1 cellular context compared by ENCODE assay signal in the genomic region with DNA sequence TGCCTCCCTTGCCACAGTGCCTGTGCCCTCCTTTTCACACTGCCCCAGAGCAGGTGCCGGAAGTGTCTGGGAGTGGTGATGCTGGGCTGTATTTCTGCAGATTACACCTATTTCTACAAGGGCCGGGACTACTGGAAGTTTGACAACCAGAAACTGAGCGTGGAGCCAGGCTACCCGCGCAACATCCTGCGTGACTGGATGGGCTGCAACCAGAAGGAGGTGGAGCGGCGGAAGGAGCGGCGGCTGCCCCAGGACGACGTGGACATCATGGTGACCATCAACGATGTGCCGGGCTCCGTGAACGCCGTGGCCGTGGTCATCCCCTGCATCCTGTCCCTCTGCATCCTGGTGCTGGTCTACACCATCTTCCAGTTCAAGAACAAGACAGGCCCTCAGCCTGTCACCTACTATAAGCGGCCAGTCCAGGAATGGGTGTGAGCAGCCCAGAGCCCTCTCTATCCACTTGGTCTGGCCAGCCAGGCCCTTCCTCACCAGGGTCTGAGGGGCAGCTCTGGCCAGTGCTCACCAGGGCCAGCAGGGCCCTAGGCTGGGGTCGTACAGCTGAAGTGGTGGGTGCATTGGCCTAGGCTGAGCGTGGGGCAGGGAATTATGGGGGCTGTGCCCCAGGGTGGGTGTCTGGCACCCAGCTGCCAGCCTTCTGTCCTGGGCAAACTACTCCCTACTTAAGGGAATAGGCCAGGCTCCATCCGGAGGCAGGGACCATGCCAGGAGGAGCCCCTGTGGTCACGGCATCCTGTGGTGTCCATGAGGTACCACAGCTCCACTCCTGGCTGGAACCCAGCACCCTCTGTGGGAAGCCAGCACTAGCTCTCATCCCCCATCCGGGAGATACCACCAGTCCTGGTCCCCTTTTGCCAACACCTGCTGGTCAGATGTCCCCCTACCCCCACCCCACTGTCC.
A peak's percentile ranks its signal among the peaks of the same experiment; 100 is the strongest.
TF ChIP-seq lines count a peak whose summit lies in the region.

No MANE protein-coding gene starts in this region.

TF ChIP-seq in HEK293, 187 proteins besides CTCF, POLR2A, EP300 and RAD21:
- TF ChIP-seq ZNF548 (tag by site-specific recombination; IDR thresholded peaks at IDR 0.05) (no peak), ZNF423 (tag by site-specific recombination; IDR thresholded peaks at IDR 0.05) (no peak), ZIC2 (tag by site-specific recombination; IDR thresholded peaks at IDR 0.05) (peak; percentile 97), ZNF76 (tag by site-specific recombination; IDR thresholded peaks at IDR 0.05; ENCODE audit: borderline replicate concordance, low read depth) (0 out of 2 replicates have a peak, but pooled peaks have one; percentile 23)
- TF ChIP-seq, protein P1, sequence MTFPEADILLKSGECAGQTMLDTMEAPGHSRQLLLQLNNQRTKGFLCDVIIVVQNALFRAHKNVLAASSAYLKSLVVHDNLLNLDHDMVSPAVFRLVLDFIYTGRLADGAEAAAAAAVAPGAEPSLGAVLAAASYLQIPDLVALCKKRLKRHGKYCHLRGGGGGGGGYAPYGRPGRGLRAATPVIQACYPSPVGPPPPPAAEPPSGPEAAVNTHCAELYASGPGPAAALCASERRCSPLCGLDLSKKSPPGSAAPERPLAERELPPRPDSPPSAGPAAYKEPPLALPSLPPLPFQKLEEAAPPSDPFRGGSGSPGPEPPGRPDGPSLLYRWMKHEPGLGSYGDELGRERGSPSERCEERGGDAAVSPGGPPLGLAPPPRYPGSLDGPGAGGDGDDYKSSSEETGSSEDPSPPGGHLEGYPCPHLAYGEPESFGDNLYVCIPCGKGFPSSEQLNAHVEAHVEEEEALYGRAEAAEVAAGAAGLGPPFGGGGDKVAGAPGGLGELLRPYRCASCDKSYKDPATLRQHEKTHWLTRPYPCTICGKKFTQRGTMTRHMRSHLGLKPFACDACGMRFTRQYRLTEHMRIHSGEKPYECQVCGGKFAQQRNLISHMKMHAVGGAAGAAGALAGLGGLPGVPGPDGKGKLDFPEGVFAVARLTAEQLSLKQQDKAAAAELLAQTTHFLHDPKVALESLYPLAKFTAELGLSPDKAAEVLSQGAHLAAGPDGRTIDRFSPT (tag by site-specific recombination; IDR thresholded peaks at IDR 0.05) = 0 out of 2 replicates have a peak, but pooled peaks have one; percentile 24
- TF ChIP-seq, protein P2, sequence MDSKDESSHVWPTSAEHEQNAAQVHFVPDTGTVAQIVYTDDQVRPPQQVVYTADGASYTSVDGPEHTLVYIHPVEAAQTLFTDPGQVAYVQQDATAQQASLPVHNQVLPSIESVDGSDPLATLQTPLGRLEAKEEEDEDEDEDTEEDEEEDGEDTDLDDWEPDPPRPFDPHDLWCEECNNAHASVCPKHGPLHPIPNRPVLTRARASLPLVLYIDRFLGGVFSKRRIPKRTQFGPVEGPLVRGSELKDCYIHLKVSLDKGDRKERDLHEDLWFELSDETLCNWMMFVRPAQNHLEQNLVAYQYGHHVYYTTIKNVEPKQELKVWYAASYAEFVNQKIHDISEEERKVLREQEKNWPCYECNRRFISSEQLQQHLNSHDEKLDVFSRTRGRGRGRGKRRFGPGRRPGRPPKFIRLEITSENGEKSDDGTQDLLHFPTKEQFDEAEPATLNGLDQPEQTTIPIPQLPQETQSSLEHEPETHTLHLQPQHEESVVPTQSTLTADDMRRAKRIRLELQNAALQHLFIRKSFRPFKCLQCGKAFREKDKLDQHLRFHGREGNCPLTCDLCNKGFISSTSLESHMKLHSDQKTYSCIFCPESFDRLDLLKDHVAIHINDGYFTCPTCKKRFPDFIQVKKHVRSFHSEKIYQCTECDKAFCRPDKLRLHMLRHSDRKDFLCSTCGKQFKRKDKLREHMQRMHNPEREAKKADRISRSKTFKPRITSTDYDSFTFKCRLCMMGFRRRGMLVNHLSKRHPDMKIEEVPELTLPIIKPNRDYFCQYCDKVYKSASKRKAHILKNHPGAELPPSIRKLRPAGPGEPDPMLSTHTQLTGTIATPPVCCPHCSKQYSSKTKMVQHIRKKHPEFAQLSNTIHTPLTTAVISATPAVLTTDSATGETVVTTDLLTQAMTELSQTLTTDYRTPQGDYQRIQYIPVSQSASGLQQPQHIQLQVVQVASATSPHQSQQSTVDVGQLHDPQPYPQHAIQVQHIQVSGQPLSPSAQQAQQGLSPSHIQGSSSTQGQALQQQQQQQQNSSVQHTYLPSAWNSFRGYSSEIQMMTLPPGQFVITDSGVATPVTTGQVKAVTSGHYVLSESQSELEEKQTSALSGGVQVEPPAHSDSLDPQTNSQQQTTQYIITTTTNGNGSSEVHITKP (tag by site-specific recombination; IDR thresholded peaks at IDR 0.05) = peak; percentile 40; the same call in 1 of the 2 replicates
